20 cellular contexts compared by ENCODE assay signal in genomic region chr5:75243100-75243499, GRCh38. TPM values are rescaled to one million over a fixed set of nuclear protein-coding genes. Genes with fewer than 3 reads are reported as not detected.
DNase-seq lines count a peak whose midpoint lies in the region; ATAC-seq, FAIRE-seq and TF ChIP-seq lines count a peak whose summit lies in the region.
"Had no signal": no experiment of that assay in that cellular context is flagged by ENCODE, and none has a peak within 500 bp of the region (broad histone marks: within the 10 kb centered on the region; RNA-seq: fewer than 3 reads in every experiment).

No MANE protein-coding gene starts in this region.

- H3K79me2 ChIP-seq in HCT116 (ENCODE audit: insufficient read depth, low read length) (no peaks in the 10 kb centered on the region), neural cell (replicated peaks; ENCODE audit: insufficient read depth, low read length) (no peaks in the 10 kb centered on the region)

- POLR2A ChIA-PET in HCT116 (lab: Charles Lee): no interaction called here

- H4K20me1 ChIP-seq in HCT116 (ENCODE audit: insufficient read depth) (no peaks in the 10 kb centered on the region), neural cell (ENCODE audit: insufficient read depth) (no peaks in the 10 kb centered on the region)
- H4K20me1 ChIP-seq: BLaER1 treated with 17β-estradiol and CSF1 and Interleukin-3, amounts not matched to agents 10 nM and 100 nM had no signal

- RAD21 ChIA-PET in HCT116 (lab: Charles Lee; ENCODE audit: low non-redundant PET in 1 of 2, low total read pairs in 2 of 2, uncharacterized antibody in 2 of 2, unreplicated experiment in 2 of 2): no interaction called here

- H3K4me3 ChIP-seq in HCT116 (replicated peaks in 1 of 2; ENCODE audit: low read depth in 1 of 2, low read length in 2 of 2): no peak overlapping the region
- no peak overlapping the region for H3K4me3 ChIP-seq in LNCaP clone FGC (ENCODE audit: low read depth, low read length)
- H3K4me3 ChIP-seq in epithelial cell of esophagus (ENCODE audit: low read length): no peak overlapping the region
- no peak overlapping the region for H3K4me3 ChIP-seq in neural cell (ENCODE audit: low read length)
- no peak overlapping the region for H3K4me3 ChIP-seq in kidney (ENCODE audit: low read length in 2 of 2)
- H3K4me3 ChIP-seq: BLaER1 treated with 17β-estradiol and CSF1 and Interleukin-3, amounts not matched to agents 10 nM and 100 nM had no signal

- H3K36me3 ChIP-seq in HCT116 (ENCODE audit: control insufficient read depth in 1 of 2, insufficient read depth in 2 of 2, low read length in 2 of 2) (no peaks in the 10 kb centered on the region), neural cell (ENCODE audit: insufficient read depth, low read length) (no peaks in the 10 kb centered on the region), kidney (ENCODE audit: control insufficient read depth in 1 of 2, insufficient read depth in 2 of 2, low read length in 2 of 2) (no peaks in the 10 kb centered on the region)
- H3K36me3 ChIP-seq: BLaER1 treated with 17β-estradiol and CSF1 and Interleukin-3, amounts not matched to agents 10 nM and 100 nM had no signal

- TF ChIP-seq CTCF in HCT116 (IDR thresholded peaks at IDR 0.05 in 2 of 3, conservative IDR thresholded peaks at IDR 0.05 in 1 of 3; ENCODE audit: borderline replicate concordance in 1 of 3, insufficient read depth in 1 of 3, low read depth in 2 of 3, low read length in 2 of 3): no peak
- no peak for TF ChIP-seq CTCF in LNCaP clone FGC (IDR thresholded peaks at IDR 0.05; ENCODE audit: control insufficient read depth, extremely low read depth, insufficient read depth)
- TF ChIP-seq CTCF in epithelial cell of esophagus (IDR thresholded peaks at IDR 0.05; ENCODE audit: insufficient read depth, low read depth, low read length, missing control alignments): no peak
- TF ChIP-seq CTCF in neural cell (IDR thresholded peaks at IDR 0.05; ENCODE audit: poor library complexity, severe bottlenecking): no peak
- TF ChIP-seq CTCF in kidney (IDR thresholded peaks at IDR 0.05; ENCODE audit: borderline replicate concordance, extremely low read depth, insufficient read depth): no peak

- peaks cover 18 to 39% of the 10 kb centered on the region in 2 experiments; a peak in 3 of 4 replicates for H3K4me1 ChIP-seq in HCT116 (ENCODE audit: control insufficient read depth in 1 of 2, insufficient read depth in 2 of 2, low read length in 2 of 2)
- no peaks in the 10 kb centered on the region for H3K4me1 ChIP-seq in kidney (ENCODE audit: control insufficient read depth in 1 of 2, insufficient read depth in 1 of 2, low read depth in 1 of 2, low read length in 2 of 2)
- H3K4me1 ChIP-seq: BLaER1 treated with 17β-estradiol and CSF1 and Interleukin-3, amounts not matched to agents 10 nM and 100 nM had no signal

- H3K27ac ChIP-seq in HCT116 (ENCODE audit: low read depth, low read length) (no peak overlapping the region), neural cell (ENCODE audit: low read length) (no peak overlapping the region), kidney (ENCODE audit: low read depth in 2 of 2, low read length in 2 of 2) (no peak overlapping the region)
- H3K27ac ChIP-seq: BLaER1 treated with 17β-estradiol and CSF1 and Interleukin-3, amounts not matched to agents 10 nM and 100 nM; HL-60 had no signal

- CTCF ChIA-PET in HCT116 (lab: Charles Lee): no interaction called here

- peak overlapping the region; percentile 55 for H2AFZ ChIP-seq in HCT116 (ENCODE audit: low read depth, low read length, poor library complexity, severe bottlenecking)
- no peak overlapping the region for H2AFZ ChIP-seq in neural cell (ENCODE audit: low read depth, low read length)

- H3F3A ChIP-seq in neural cell (ENCODE audit: insufficient read depth, low read length, poor library complexity, severe bottlenecking): no peaks in the 10 kb centered on the region

- no peak for FAIRE-seq in kidney (lab: Jason Lieb, UNC)

- no peaks in the 10 kb centered on the region for H3K27me3 ChIP-seq in HCT116 (ENCODE audit: insufficient read depth, low read length)
- no peaks in the 10 kb centered on the region for H3K27me3 ChIP-seq in neural cell (ENCODE audit: insufficient read depth, low read depth, low read length)
- H3K27me3 ChIP-seq: BLaER1 treated with 17β-estradiol and CSF1 and Interleukin-3, amounts not matched to agents 10 nM and 100 nM had no signal

- DNase-seq in HCT116 (ENCODE audit: low read depth, low spot score): no peak
- peak; percentile 66 for DNase-seq in LNCaP clone FGC (ENCODE audit: low read depth)
- DNase-seq in epithelial cell of esophagus (ENCODE audit: low read depth): peak; percentile 89
- DNase-seq in effector CD8-positive, alpha-beta T cell (lab: John Stamatoyannopoulos, UW): no peak
- DNase-seq in NCI-H1694 treated with DMSO at 0.1 percent for 48 hours (lab: John Stamatoyannopoulos, UW): no peak
- no peak for DNase-seq in kidney
- DNase-seq: CD8-positive, alpha-beta T cell; DMS79; H7; Kasumi-1; NCI-H1092 treated with DMSO at 0.1 percent for 48 hours; NCI-H146; NCI-H2081; NCI-H226; NCI-H524; SW 1271 had no signal

- no peak for ATAC-seq in HCT116
- ATAC-seq in HG02870 (IDR thresholded peaks at IDR 0.05; ENCODE audit: unreplicated experiment): no peak
- ATAC-seq: CD8-positive, alpha-beta T cell had no signal

- TF ChIP-seq POLR2A in HCT116 (IDR thresholded peaks at IDR 0.05; ENCODE audit: borderline replicate concordance, extremely low read depth, insufficient read depth, insufficient read length): no peak

- H3K9me3 ChIP-seq in HCT116 (ENCODE audit: control insufficient read depth in 1 of 2, insufficient read depth in 1 of 2, low read depth in 1 of 2, low read length in 2 of 2) (no peaks in the 10 kb centered on the region), neural cell (ENCODE audit: low read length) (no peaks in the 10 kb centered on the region), kidney (ENCODE audit: control insufficient read depth in 1 of 2, low read length in 2 of 2) (no peaks in the 10 kb centered on the region)
- H3K9me3 ChIP-seq: BLaER1 treated with 17β-estradiol and CSF1 and Interleukin-3, amounts not matched to agents 10 nM and 100 nM had no signal

- peak; percentile 88 for TF ChIP-seq EP300 in neural cell (conservative IDR thresholded peaks at IDR 0.05; ENCODE audit: poor library complexity, severe bottlenecking)

- H3K9me2 ChIP-seq in HCT116 (ENCODE audit: insufficient read depth) (no peaks in the 10 kb centered on the region), neural cell (ENCODE audit: insufficient read depth, low read length) (no peaks in the 10 kb centered on the region)

- H3K4me2 ChIP-seq in HCT116 (ENCODE audit: low read length): peak overlapping the region; percentile 3; the same call in 1 of the 2 replicates
- H3K4me2 ChIP-seq in neural cell (ENCODE audit: low read length): no peak overlapping the region
- H3K4me2 ChIP-seq: BLaER1 treated with 17β-estradiol and CSF1 and Interleukin-3, amounts not matched to agents 10 nM and 100 nM had no signal

- intact Hi-C loops in HCT116 (cut with micrococcal nuclease): no loop called here
- intact Hi-C loops in kidney (cut with DNase I): no loop called here

- BruUV-seq in HCT116 (replicated peaks; lab: Mats Ljungman, UMichigan): no TSS peak

- TF ChIP-seq RAD21 in HCT116 (IDR thresholded peaks at IDR 0.05; ENCODE audit: low read depth): no peak
- no peak for TF ChIP-seq RAD21 in neural cell (conservative IDR thresholded peaks at IDR 0.05)

- no peak overlapping the region for H3K9ac ChIP-seq in HCT116 (ENCODE audit: low read length)
- no peak overlapping the region for H3K9ac ChIP-seq in neural cell (ENCODE audit: low read length)
- no peak overlapping the region for H3K9ac ChIP-seq in kidney (ENCODE audit: low read length in 2 of 2)
- H3K9ac ChIP-seq: BLaER1 treated with 17β-estradiol and CSF1 and Interleukin-3, amounts not matched to agents 10 nM and 100 nM had no signal

TF ChIP-seq in HCT116, 20 proteins besides CTCF, POLR2A, EP300 and RAD21 (continues in another document):
- TF ChIP-seq TCF7L2 (IDR thresholded peaks at IDR 0.05; ENCODE audit: borderline replicate concordance, extremely low read depth, insufficient read depth, insufficient read length) (no peak), YY1 (IDR thresholded peaks at IDR 0.05; ENCODE audit: extremely low read depth, insufficient replicate concordance, low read depth, low read length) (no peak), SP1 (IDR thresholded peaks at IDR 0.05; ENCODE audit: low read depth) (0 out of 2 replicates have a peak, but pooled peaks have one; percentile 25), JUND (IDR thresholded peaks at IDR 0.05) (0 out of 2 replicates have a peak, but pooled peaks have one; percentile 11), SIN3A (IDR thresholded peaks at IDR 0.05; ENCODE audit: low read depth) (no peak), ATF3 (IDR thresholded peaks at IDR 0.05) (no peak)
- TF ChIP-seq, protein P1, sequence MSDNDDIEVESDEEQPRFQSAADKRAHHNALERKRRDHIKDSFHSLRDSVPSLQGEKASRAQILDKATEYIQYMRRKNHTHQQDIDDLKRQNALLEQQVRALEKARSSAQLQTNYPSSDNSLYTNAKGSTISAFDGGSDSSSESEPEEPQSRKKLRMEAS (IDR thresholded peaks at IDR 0.05): no peak

TF ChIP-seq in neural cell, 6 proteins besides CTCF, POLR2A, EP300 and RAD21:
- TF ChIP-seq POLR2AphosphoS5 (IDR thresholded peaks at IDR 0.05) (peak; percentile 58), TAF1 (IDR thresholded peaks at IDR 0.05; ENCODE audit: low read depth) (no peak)

RNA-seq across cellular contexts. Expression of gene ANKRD31, which starts 6.4 kb away (rescaled TPM):
- total RNA-seq in HCT116 (2021; ENCODE audit: unreplicated experiment) (0.30 TPM), kidney (0.38 TPM)
- 0.05 and 0.07 TPM in 2 replicates for polyA plus RNA-seq in HCT116 (2012)
- polyA plus RNA-seq in neural cell (0.48 and 0.62 TPM in 2 replicates), kidney (ENCODE audit: insufficient read depth, low read depth, low replicate concordance) (0.17 TPM)
- polyA minus RNA-seq in neural cell: 0.58 and 0.73 TPM in 2 replicates
- total RNA-seq: H7 had no signal

Comparison
In these comparisons a context has a peak if more than half of its experiments do, and no peak if none do; other contexts are left out.
1. DNase-seq: peak in LNCaP clone FGC (single experiment) and epithelial cell of esophagus (single experiment); none in HCT116 (single experiment), effector CD8-positive, alpha-beta T cell (single experiment), NCI-H1694 treated with DMSO at 0.1 percent for 48 hours (single experiment) and kidney (single experiment).